ENCODE assay signal across 1 cellular context in genomic region chr5:55856511-55857246, GRCh38.
TF ChIP-seq lines count a peak whose summit lies in the region.

No MANE protein-coding gene starts in this region.

TF ChIP-seq in endothelial cell of umbilical vein, 7 proteins besides CTCF, POLR2A, EP300 and RAD21 (continued from another document):
- TF ChIP-seq MAX (IDR thresholded peaks at IDR 0.05; ENCODE audit: insufficient read depth, insufficient read length) (no peak), JUN (IDR thresholded peaks at IDR 0.05; ENCODE audit: borderline replicate concordance, insufficient read depth, insufficient read length, low read depth) (no peak), POLR2AphosphoS5 (IDR thresholded peaks at IDR 0.05; ENCODE audit: insufficient read depth, low read depth, low read length) (no peak), GATA2 (IDR thresholded peaks at IDR 0.05; ENCODE audit: insufficient read depth, insufficient read length, low read depth, low read length) (peak; percentile 47), MYC (IDR thresholded peaks at IDR 0.05; ENCODE audit: low read depth, low read length) (no peak)
